27 cellular contexts compared by ENCODE assay signal in genomic region chr16:80912651-80913050, GRCh38.
"Had no signal": no experiment of that assay in that cellular context is flagged by ENCODE, and none has a peak within 500 bp of the region (broad histone marks: within the 10 kb centered on the region; RNA-seq: fewer than 3 reads in every experiment).

No MANE protein-coding gene starts in this region.

- H3K27me3 Mint-ChIP-seq: stimulated activated naive CD8-positive, alpha-beta T cell treated with anti-CD3 and anti-CD28 coated beads, Interleukin-15, Interleukin-2, amounts not matched to agents 100 ng/mL and 50 ng/mL, for 24 hours; type B pancreatic cell had no signal

- DNase-seq: hypothalamus; immature natural killer cell; left ventricle myocardium inferior; mesendoderm; midbrain; mucosa of descending colon; naive thymus-derived CD4-positive, alpha-beta T cell; nucleus accumbens; pancreas; posterior cingulate gyrus; retina; right cardiac atrium; sigmoid colon; small intestine; spleen; stimulated activated CD4-positive, alpha-beta T cell treated with anti-CD3 and anti-CD28 coated beads, Interleukin-4, amount 100 ng/mL, for 24 hours; stimulated activated naive CD4-positive, alpha-beta T cell; tibial artery; uterus had no signal

- H3K36me3 Mint-ChIP-seq: immature natural killer cell; naive thymus-derived CD4-positive, alpha-beta T cell; natural killer cell treated with Interleukin-12 subunit alpha and Interleukin-12 subunit beta and Interleukin-15 and Interleukin-18, amount 100 ng/mL, for 72 hours; stimulated activated effector memory CD8-positive, alpha-beta T cell treated with anti-CD3 and anti-CD28 coated beads, Interleukin-12 subunit alpha, Interleukin-12 subunit beta, amount 100 ng/mL, for 72 hours; type B pancreatic cell had no signal

- H3K9me3 Mint-ChIP-seq: natural killer cell treated with Interleukin-12 subunit alpha and Interleukin-12 subunit beta and Interleukin-15 and Interleukin-18, amount 100 ng/mL, for 72 hours had no signal

- H3K4me3 ChIP-seq: left ventricle myocardium inferior, lung, mucosa of descending colon, pancreas, prostate gland, sigmoid colon, spleen, suprapubic skin, thoracic aorta, tibial artery, uterus had no signal

- H3K36me3 ChIP-seq: left ventricle myocardium inferior, pancreas, prostate gland, sigmoid colon, spleen, suprapubic skin, thoracic aorta, tibial artery, uterus had no signal

- ATAC-seq: mucosa of descending colon; naive thymus-derived CD4-positive, alpha-beta T cell; natural killer cell treated with Interleukin-12 subunit alpha and Interleukin-12 subunit beta and Interleukin-15 and Interleukin-18, amount 100 ng/mL, for 72 hours; pancreas; right cardiac atrium; stimulated activated effector memory CD8-positive, alpha-beta T cell treated with anti-CD3 and anti-CD28 coated beads, Interleukin-12 subunit alpha, Interleukin-12 subunit beta, amount 100 ng/mL, for 72 hours had no signal

- H3K4me1 Mint-ChIP-seq: immature natural killer cell; naive thymus-derived CD4-positive, alpha-beta T cell; stimulated activated effector memory CD8-positive, alpha-beta T cell treated with anti-CD3 and anti-CD28 coated beads, Interleukin-12 subunit alpha, Interleukin-12 subunit beta, amount 100 ng/mL, for 72 hours had no signal

- H3K4me1 ChIP-seq: left ventricle myocardium inferior, pancreas, sigmoid colon, spleen, suprapubic skin, tibial artery, uterus had no signal

- H3K27me3 ChIP-seq: pancreas, sigmoid colon, suprapubic skin, uterus had no signal

- H3K9me3 ChIP-seq: mucosa of descending colon, pancreas, prostate gland, suprapubic skin, thoracic aorta, uterus had no signal

- H3K4me3 Mint-ChIP-seq: immature natural killer cell; naive thymus-derived CD4-positive, alpha-beta T cell; natural killer cell treated with Interleukin-12 subunit alpha and Interleukin-12 subunit beta and Interleukin-15 and Interleukin-18, amount 100 ng/mL, for 72 hours; stimulated activated effector memory CD8-positive, alpha-beta T cell treated with anti-CD3 and anti-CD28 coated beads, Interleukin-12 subunit alpha, Interleukin-12 subunit beta, amount 100 ng/mL, for 72 hours; stimulated activated naive CD8-positive, alpha-beta T cell treated with anti-CD3 and anti-CD28 coated beads, Interleukin-15, Interleukin-2, amounts not matched to agents 100 ng/mL and 50 ng/mL, for 24 hours; type B pancreatic cell had no signal

- H3K27ac Mint-ChIP-seq: immature natural killer cell; naive thymus-derived CD4-positive, alpha-beta T cell; natural killer cell treated with Interleukin-12 subunit alpha and Interleukin-12 subunit beta and Interleukin-15 and Interleukin-18, amount 100 ng/mL, for 72 hours; stimulated activated effector memory CD8-positive, alpha-beta T cell treated with anti-CD3 and anti-CD28 coated beads, Interleukin-12 subunit alpha, Interleukin-12 subunit beta, amount 100 ng/mL, for 72 hours; stimulated activated naive CD8-positive, alpha-beta T cell treated with anti-CD3 and anti-CD28 coated beads, Interleukin-15, Interleukin-2, amounts not matched to agents 100 ng/mL and 50 ng/mL, for 24 hours; type B pancreatic cell had no signal

- H3K27ac ChIP-seq: left ventricle myocardium inferior, pancreas, prostate gland, sigmoid colon, spleen, suprapubic skin, thoracic aorta, tibial artery, uterus had no signal
